19 cellular contexts compared by ENCODE assay signal in the genomic region with DNA sequence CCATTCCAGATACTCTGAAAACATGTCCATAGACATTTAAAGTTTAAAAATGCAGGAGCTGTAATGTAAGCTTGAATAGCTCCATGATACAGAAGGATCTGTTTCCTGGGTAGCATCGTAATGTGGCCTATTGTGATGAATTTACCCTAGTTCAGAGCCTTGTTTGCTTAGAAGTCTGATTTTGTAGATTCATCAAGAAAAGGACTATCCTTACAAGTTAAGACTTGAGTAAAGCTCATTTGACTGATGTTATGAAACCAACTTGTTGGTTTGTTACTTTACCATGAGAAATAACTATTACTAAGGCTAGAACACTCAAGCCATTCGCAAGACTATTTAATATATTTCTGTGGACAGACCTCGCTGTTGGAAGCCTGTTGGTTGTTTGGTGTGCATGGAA.
"Had no signal": no experiment of that assay in that cellular context is flagged by ENCODE, and none has a peak within 500 bp of the region (broad histone marks: within the 10 kb centered on the region; RNA-seq: fewer than 3 reads in every experiment).

No MANE protein-coding gene starts in this region.

- ATAC-seq: Panc1, PC-3, SK-N-SH treated with all-trans-retinoic acid at 6 μM for 48 hours had no signal

- DNase-seq: KBM-7, MV-4-11, NCI-H1048, NCI-H1105, NCI-H1417, NCI-H146, NCI-H1694 treated with DMSO at 0.1 percent for 48 hours, NCI-H1930, NCI-H2081, NCI-H2107, NCI-H2227 treated with DMSO at 0.1 percent for 48 hours, NCI-H524, NCI-H526 treated with DMSO at 0.1 percent for 48 hours, NCI-H774, PC-3, SHP77 had no signal

- H3K27ac ChIP-seq: RWPE1 had no signal
